Comparison of ENCODE assay signal across 12 cellular contexts in genomic region chr4:23368081-23368697, GRCh38.
DNase-seq lines count a peak whose midpoint lies in the region; ATAC-seq, FAIRE-seq and TF ChIP-seq lines count a peak whose summit lies in the region.
"Had no signal": no experiment of that assay in that cellular context is flagged by ENCODE, and none has a peak within 500 bp of the region (broad histone marks: within the 10 kb centered on the region; RNA-seq: fewer than 3 reads in every experiment).

No MANE protein-coding gene starts in this region.

- DNase-seq in D721Med (ENCODE audit: insufficient read length, low spot score) (no peak), Karpas-422 (peak; percentile 59), lung (ENCODE audit: low spot score) (peak; percentile 42), NCI-H1048 (lab: John Stamatoyannopoulos, UW) (no peak), ascending aorta (ENCODE audit: low spot score in 2 of 2) (no peak)
- DNase-seq: activated CD4-positive, alpha-beta T cell treated with anti-CD3 and anti-CD28 coated beads for 1 hour; amygdala; Kasumi-1 had no signal

- no peaks in the 10 kb centered on the region for H4K20me1 ChIP-seq in Karpas-422 (ENCODE audit: insufficient read depth, low read depth, low read length)

- H2AFZ ChIP-seq in Karpas-422 (ENCODE audit: low read length): no peak overlapping the region

- H3K79me2 ChIP-seq in Karpas-422 (ENCODE audit: low read length): no peaks in the 10 kb centered on the region

- no peaks in the 10 kb centered on the region for H3K36me3 ChIP-seq in Karpas-422 (ENCODE audit: insufficient read depth, low read length)
- H3K36me3 ChIP-seq in lung (ENCODE audit: control insufficient read depth in 2 of 2, insufficient read depth in 2 of 2, low read length in 2 of 2): no peaks in the 10 kb centered on the region
- no peaks in the 10 kb centered on the region for H3K36me3 ChIP-seq in ascending aorta

- H3K4me3 ChIP-seq in Karpas-422 (ENCODE audit: low read length) (no peak overlapping the region), lung (no peak overlapping the region), ascending aorta (no peak overlapping the region)

- H3K27ac ChIP-seq in Karpas-422 (ENCODE audit: low read length) (no peak overlapping the region), lung (ENCODE audit: low read depth in 1 of 2, low read length in 1 of 2) (no peak overlapping the region), ascending aorta (no peak overlapping the region)

- intact Hi-C loops in ascending aorta (cut with DNase I): no loop called here

- no peak for ATAC-seq in lung (ENCODE audit: insufficient read depth, low FRiP score)
- no peak for ATAC-seq in GM21390 (IDR thresholded peaks at IDR 0.05; ENCODE audit: unreplicated experiment)
- no peak for ATAC-seq in GM21723 (IDR thresholded peaks at IDR 0.05; ENCODE audit: unreplicated experiment)
- ATAC-seq: HCT116 had no signal

- FAIRE-seq in D721Med (lab: Jason Lieb, UNC): peak; percentile 11

- H3K9me3 ChIP-seq in Karpas-422 (ENCODE audit: low read length) (no peaks in the 10 kb centered on the region), lung (ENCODE audit: control insufficient read depth in 2 of 2, insufficient read depth in 1 of 2, low read length in 1 of 2) (peaks cover 0 to 2% of the 10 kb centered on the region in 2 donors), ascending aorta (no peaks in the 10 kb centered on the region)

- no peak overlapping the region for H3K4me3 Mint-ChIP-seq in brain

- no peaks in the 10 kb centered on the region for H3K36me3 Mint-ChIP-seq in brain

- no peaks in the 10 kb centered on the region for H3K27me3 Mint-ChIP-seq in brain

- H3K27me3 ChIP-seq in Karpas-422 (ENCODE audit: low read length) (no peaks in the 10 kb centered on the region), lung (ENCODE audit: control insufficient read depth, insufficient read depth) (no peaks in the 10 kb centered on the region), ascending aorta (no peaks in the 10 kb centered on the region)

- TF ChIP-seq CTCF in D721Med (IDR thresholded peaks at IDR 0.05; ENCODE audit: insufficient read depth, missing control alignments) (peak; percentile 15), brain (conservative IDR thresholded peaks at IDR 0.05) (peak; percentile 35 to 57), lung (IDR thresholded peaks at IDR 0.05; ENCODE audit: control extremely low read depth, extremely low read depth) (no peak), ascending aorta (IDR thresholded peaks at IDR 0.05) (no peak)

- H3K4me2 ChIP-seq in Karpas-422 (ENCODE audit: low read depth, low read length, poor library complexity, severe bottlenecking): no peak overlapping the region

- H3K9me3 Mint-ChIP-seq in brain: no peaks in the 10 kb centered on the region

- peaks cover 10% of the 10 kb centered on the region for H3K4me1 Mint-ChIP-seq in brain

- H3K4me1 ChIP-seq in Karpas-422 (ENCODE audit: low read length) (no peaks in the 10 kb centered on the region), lung (ENCODE audit: control insufficient read depth in 2 of 2, insufficient read depth in 2 of 2, low read length in 2 of 2) (no peaks in the 10 kb centered on the region), ascending aorta (no peaks in the 10 kb centered on the region)

- WGBS in lung, 2 donors: 69 to 80% methylated on average over 6 of the region's 6 CpGs

- H3K27ac Mint-ChIP-seq in brain: no peak overlapping the region

- H3K9me2 ChIP-seq in Karpas-422 (replicated peaks; ENCODE audit: insufficient read depth, low read length): no peaks in the 10 kb centered on the region

- H3K9ac ChIP-seq in Karpas-422 (ENCODE audit: low read length): no peak overlapping the region

Comparison
In these comparisons a context has a peak if more than half of its experiments do, and no peak if none do; other contexts are left out.
1. DNase-seq: peak in Karpas-422 (single experiment) and lung (single experiment); none in D721Med (single experiment), NCI-H1048 (single experiment) and ascending aorta (0 of 2).
2. CTCF ChIP-seq: peak in D721Med (single experiment) and brain (2 of 2); none in lung (single experiment) and ascending aorta (0 of 3).